Comparison of ENCODE assay signal across 7 cellular contexts in genomic region chr10:114900658-114901057, GRCh38.
"Had no signal": no experiment of that assay in that cellular context is flagged by ENCODE, and none has a peak within 500 bp of the region (broad histone marks: within the 10 kb centered on the region; RNA-seq: fewer than 3 reads in every experiment).

No MANE protein-coding gene starts in this region.

- H3K4me3 Mint-ChIP-seq: IgD-negative memory B cell had no signal

- H3K27ac ChIP-seq: HL-60 had no signal

- ATAC-seq: HepG2, K562 had no signal

- H3K36me3 Mint-ChIP-seq: IgD-negative memory B cell had no signal

- H3K9me3 Mint-ChIP-seq: IgD-negative memory B cell had no signal

- H3K27ac Mint-ChIP-seq: IgD-negative memory B cell had no signal

- DNase-seq: IMR-90, KBM-7, KG1 had no signal

- H3K4me1 Mint-ChIP-seq: IgD-negative memory B cell had no signal

- H3K4me3 ChIP-seq: K562 had no signal
